In the genomic region with DNA sequence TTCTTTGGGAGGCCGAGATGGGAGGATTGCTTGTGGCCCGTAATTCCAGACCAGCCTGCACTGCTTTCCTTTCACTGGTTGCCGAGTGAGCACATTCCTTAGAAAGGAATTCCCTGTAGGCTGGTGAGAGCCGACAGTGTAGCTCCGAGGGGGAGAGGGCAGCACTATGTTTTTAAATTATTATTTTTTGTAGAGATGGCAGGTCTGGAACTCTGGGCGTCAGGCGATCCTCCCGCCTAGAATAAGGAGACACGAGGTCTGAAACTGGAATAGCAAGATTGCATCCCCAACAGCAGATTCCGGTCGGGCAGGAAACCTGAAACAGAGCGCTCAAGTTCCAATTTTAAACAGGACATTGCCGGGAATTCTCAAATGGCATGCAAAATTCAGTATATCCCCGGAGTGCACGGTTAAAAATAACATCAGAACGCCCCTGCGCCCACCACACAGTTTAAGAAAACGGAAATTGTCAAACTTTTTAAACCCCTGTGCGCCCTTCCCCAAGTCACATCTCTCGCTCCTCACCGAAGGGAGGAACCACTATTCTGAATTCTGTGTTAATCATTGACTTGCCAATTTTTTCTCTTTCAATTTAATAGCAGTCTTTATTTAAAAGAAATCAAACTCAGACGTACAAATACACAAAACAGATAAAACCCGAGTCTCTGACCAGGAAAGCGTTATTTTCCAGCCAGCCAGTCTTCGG, we compare ENCODE assay signal across 8 cellular contexts. TPM values are rescaled to one million over a fixed set of nuclear protein-coding genes. Genes with fewer than 3 reads are reported as not detected.
DNase-seq lines count a peak whose midpoint lies in the region; ATAC-seq, FAIRE-seq and TF ChIP-seq lines count a peak whose summit lies in the region.

No MANE protein-coding gene starts in this region.

- CTCF ChIA-PET in A549 (lab: Yijun Ruan, JAX), result interaction anchor here (1.2 to 10.2 kb wide), 6 partner anchors 12 to 115 kb away, joined by 3 to 177 read pairs (median 8); partner anchors contain the start of gene CLPX

- H3K27me3 ChIP-seq in SU-DHL-6 (ENCODE audit: low read length) (no peaks in the 10 kb centered on the region), skeletal muscle tissue (ENCODE audit: control insufficient read depth in 3 of 3, insufficient read depth in 3 of 3, low read length in 3 of 3) (no peaks in the 10 kb centered on the region)

- H3K4me3 Mint-ChIP-seq in brain, result peak overlapping the region; percentile 85 to 96 (median 92)

- H3K4me2 ChIP-seq in A549 (peak overlapping the region; percentile 88), SU-DHL-6 (ENCODE audit: low read depth, low read length, poor library complexity, severe bottlenecking) (peak overlapping the region; percentile 96)

- TF ChIP-seq RAD21 in A549 (conservative IDR thresholded peaks at IDR 0.05 in 1 of 2, IDR thresholded peaks at IDR 0.05 in 1 of 2), result no peak

- POLR2A ChIA-PET in A549 (lab: Yijun Ruan, JAX), result interaction anchor here (0.5 to 2.8 kb wide), 24 partner anchors 7 to 493 kb away, joined by 3 to 103 read pairs (median 5); partner anchors contain the start of genes CLPX, IGDCC3, INTS14 and PARP16

- H3K4me3 ChIP-seq in A549, result peak overlapping the region; percentile 56
- peak overlapping the region; percentile 59 for H3K4me3 ChIP-seq in SU-DHL-6 (ENCODE audit: insufficient read depth, low read length, poor library complexity, severe bottlenecking)
- H3K4me3 ChIP-seq in skeletal muscle tissue (ENCODE audit: low read length in 3 of 3), result peak overlapping the region; percentile 71 to 84 (median 82)

- WGBS in A549 (ENCODE audit: missing lambda C conversion rate), result 2% methylated on average over 25 of the region's 25 CpGs

- no peaks in the 10 kb centered on the region for H3K36me3 Mint-ChIP-seq in brain

- peaks cover 22% of the 10 kb centered on the region for H3F3A ChIP-seq in SU-DHL-6 (ENCODE audit: insufficient read depth)

- DNase-seq in A549 (ENCODE audit: low read depth in 1 of 2, low spot score in 1 of 2) (peak in 1 of 2 experiments; percentile 80), KG1 (lab: John Stamatoyannopoulos, UW) (peak; percentile 71), islet precursor cell (peak; percentile 86), 8988T (no peak)

- TF ChIP-seq POLR2A in A549 (IDR thresholded peaks at IDR 0.05; ENCODE audit: low read length), result no peak

- no peak for TF ChIP-seq EP300 in A549 (IDR thresholded peaks at IDR 0.05)

- peak overlapping the region; percentile 85 to 91 for H3K27ac ChIP-seq in A549
- H3K27ac ChIP-seq in SU-DHL-6 (ENCODE audit: low read depth, low read length), result peak overlapping the region; percentile 81
- H3K27ac ChIP-seq in skeletal muscle tissue (ENCODE audit: low read depth, low read length), result peak overlapping the region; percentile 87

- H3K9ac ChIP-seq in SU-DHL-6 (ENCODE audit: low read length) (peak overlapping the region; percentile 66), skeletal muscle tissue (ENCODE audit: low read depth in 1 of 3, low read length in 3 of 3) (peak overlapping the region; percentile 80 to 94 (median 87))

- H3K36me3 ChIP-seq in SU-DHL-6 (ENCODE audit: low read length), result no peaks in the 10 kb centered on the region
- H3K36me3 ChIP-seq in skeletal muscle tissue (ENCODE audit: control insufficient read depth in 3 of 3, insufficient read depth in 3 of 3, low read length in 3 of 3), result no peaks in the 10 kb centered on the region

- no peak for FAIRE-seq in A549 (lab: Jason Lieb, UNC)

- H2AFZ ChIP-seq in SU-DHL-6 (ENCODE audit: low read depth, low read length, severe bottlenecking), result peak overlapping the region; percentile 99

- TF ChIP-seq CTCF in A549 (IDR thresholded peaks at IDR 0.05) (peak; percentile 91; the same call in 2 of the 3 replicates), SU-DHL-6 (IDR thresholded peaks at IDR 0.05; ENCODE audit: insufficient read depth, low read length, poor library complexity, severe bottlenecking) (no peak), brain (conservative IDR thresholded peaks at IDR 0.05) (peak; percentile 75 to 84)

- H3K4me1 ChIP-seq in A549, result peaks cover 23% of the 10 kb centered on the region
- H3K4me1 ChIP-seq in skeletal muscle tissue (ENCODE audit: control insufficient read depth in 3 of 3, insufficient read depth in 3 of 3, low read length in 3 of 3), result peaks cover 10% of the 10 kb centered on the region in 3 donors

- peak; percentile 57 for ATAC-seq in A549
- peak; percentile 1 for ATAC-seq in GM18867 (IDR thresholded peaks at IDR 0.05; ENCODE audit: unreplicated experiment)

- no peaks in the 10 kb centered on the region for H3K9me3 ChIP-seq in A549
- H3K9me3 ChIP-seq in SU-DHL-6 (ENCODE audit: insufficient read depth, low read length), result no peaks in the 10 kb centered on the region
- no peaks in the 10 kb centered on the region for H3K9me3 ChIP-seq in skeletal muscle tissue (ENCODE audit: control insufficient read depth in 3 of 3, low read length in 3 of 3)

- peak overlapping the region; percentile 99 to 100 (median 99) for H3K27ac Mint-ChIP-seq in brain

- H4K20me1 ChIP-seq in SU-DHL-6 (ENCODE audit: low read depth, low read length), result no peaks in the 10 kb centered on the region

- no peaks in the 10 kb centered on the region for H3K79me2 ChIP-seq in SU-DHL-6 (ENCODE audit: insufficient read depth, low read length)

- H3K4me1 Mint-ChIP-seq in brain, result peaks cover 49% of the 10 kb centered on the region

- no peaks in the 10 kb centered on the region for H3K9me2 ChIP-seq in SU-DHL-6 (replicated peaks; ENCODE audit: insufficient read depth, low read length)

- no peaks in the 10 kb centered on the region for H3K27me3 Mint-ChIP-seq in brain

- no peaks in the 10 kb centered on the region for H3K9me3 Mint-ChIP-seq in brain

TF ChIP-seq in A549, 52 proteins besides CTCF, POLR2A, EP300 and RAD21 (continues in another document):
- TF ChIP-seq ZFP36 (IDR thresholded peaks at IDR 0.05; ENCODE audit: borderline replicate concordance, partially characterized antibody) (no peak), MAFK (IDR thresholded peaks at IDR 0.05; ENCODE audit: partially characterized antibody) (peak; percentile 78), NR3C1 (IDR thresholded peaks at IDR 0.05) (no peak), CEBPB (IDR thresholded peaks at IDR 0.05) (0 out of 4 replicates have a peak, but pooled peaks of 1 of the 2 experiments have one; percentile 9), HEYL (CRISPR knock-in tag; IDR thresholded peaks at IDR 0.05) (peak; percentile 74; the same call in 1 of the 2 replicates), RNF2 (IDR thresholded peaks at IDR 0.05; ENCODE audit: borderline replicate concordance, low read depth) (0 out of 2 replicates have a peak, but pooled peaks have one; percentile 27), RCOR1 (IDR thresholded peaks at IDR 0.05; ENCODE audit: low read depth, low read length) (no peak), ZNF302 (CRISPR knock-in tag; IDR thresholded peaks at IDR 0.05) (peak; percentile 92), PBX3 (IDR thresholded peaks at IDR 0.05) (no peak), GATA3 (IDR thresholded peaks at IDR 0.05; ENCODE audit: borderline replicate concordance) (no peak), NPAS2 (CRISPR knock-in tag; IDR thresholded peaks at IDR 0.05; ENCODE audit: borderline replicate concordance) (peak; percentile 56; the same call in 1 of the 2 replicates), EHF (CRISPR knock-in tag; IDR thresholded peaks at IDR 0.05) (peak; percentile 89)
- TF ChIP-seq, protein P1, sequence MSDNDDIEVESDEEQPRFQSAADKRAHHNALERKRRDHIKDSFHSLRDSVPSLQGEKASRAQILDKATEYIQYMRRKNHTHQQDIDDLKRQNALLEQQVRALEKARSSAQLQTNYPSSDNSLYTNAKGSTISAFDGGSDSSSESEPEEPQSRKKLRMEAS (IDR thresholded peaks at IDR 0.05), result peak; percentile 99

RNA-seq across cellular contexts. Expression of gene RNU5B-1, which starts 0.6 kb away (rescaled TPM):
- polyA plus RNA-seq in A549 (2011; rRNA removed) (not detected in 2 replicates), A549 (2017; fragmentation: RNase III; extraction: RNeasy Plus Mini Kit Qiagen cat#74134 plus additional on column Dnase treatment) (not detected in 3 replicates), brain (ENCODE audit: insufficient read depth, low read depth, low replicate concordance) (not detected)
- polyA plus RNA-seq in A549 (2012; cell fraction: cytosol; rRNA removed), result not detected in 2 replicates
- polyA plus RNA-seq in A549 (2012; cell fraction: nucleus; rRNA removed), result not detected in 2 replicates
- polyA minus RNA-seq in A549 (2011; rRNA and poly(A)+ RNA removed), result under 0.01 TPM in 2 replicates
- total RNA-seq in skeletal muscle tissue, result not detected

RNA-seq across cellular contexts. Expression of gene RNU5A-1, which starts 8.0 kb away (rescaled TPM):
- polyA plus RNA-seq in A549 (2011; rRNA removed), result not detected in 2 replicates
- polyA plus RNA-seq in A549 (2012; cell fraction: cytosol; rRNA removed), result not detected in 2 replicates
- not detected in 2 replicates for polyA plus RNA-seq in A549 (2012; cell fraction: nucleus; rRNA removed)
- polyA plus RNA-seq in A549 (2017; fragmentation: RNase III; extraction: RNeasy Plus Mini Kit Qiagen cat#74134 plus additional on column Dnase treatment), result not detected in 3 replicates
- polyA minus RNA-seq in A549 (2011; rRNA and poly(A)+ RNA removed), result under 0.01 TPM in 2 replicates
- not detected for polyA plus RNA-seq in brain (ENCODE audit: insufficient read depth, low read depth, low replicate concordance)
- total RNA-seq in skeletal muscle tissue, result not detected

RNA-seq across cellular contexts. Expression of gene PARP16, which starts 17.2 kb away (rescaled TPM):
- polyA plus RNA-seq in A549 (2011; rRNA removed) (9.8 and 11.2 TPM in 2 replicates), A549 (2017; fragmentation: RNase III; extraction: RNeasy Plus Mini Kit Qiagen cat#74134 plus additional on column Dnase treatment) (6.7 to 7.7 TPM (median 7.5 TPM) in 3 replicates), brain (ENCODE audit: insufficient read depth, low read depth, low replicate concordance) (8.4 TPM)
- polyA plus RNA-seq in A549 (2012; cell fraction: cytosol; rRNA removed), result 7.0 and 9.9 TPM in 2 replicates
- polyA plus RNA-seq in A549 (2012; cell fraction: nucleus; rRNA removed), result 5.7 and 6.7 TPM in 2 replicates
- polyA minus RNA-seq in A549 (2011; rRNA and poly(A)+ RNA removed), result 12.3 and 13.4 TPM in 2 replicates
- 7.3 TPM for total RNA-seq in skeletal muscle tissue
